ENCODE assay signal across 8 cellular contexts in genomic region chr15:68278345-68279217, GRCh38. TPM values are rescaled to one million over a fixed set of nuclear protein-coding genes. Genes with fewer than 3 reads are reported as not detected.
DNase-seq lines count a peak whose midpoint lies in the region; ATAC-seq and TF ChIP-seq lines count a peak whose summit lies in the region.

No MANE protein-coding gene starts in this region.

- H3K9me3 ChIP-seq in CD8-positive, alpha-beta memory T cell (ENCODE audit: low read length): no peaks in the 10 kb centered on the region
- no peaks in the 10 kb centered on the region for H3K9me3 ChIP-seq in left ventricle myocardium inferior (replicated peaks)

- no peaks in the 10 kb centered on the region for H3K36me3 ChIP-seq in CD8-positive, alpha-beta memory T cell (ENCODE audit: insufficient read depth, low read length)
- no peaks in the 10 kb centered on the region for H3K36me3 ChIP-seq in left ventricle myocardium inferior

- intact Hi-C loops in activated naive CD4-positive, alpha-beta T cell treated with anti-CD3 and anti-CD28 coated beads for 36 hours (cut with micrococcal nuclease): loop anchor here (1.0 to 5.0 kb wide), 3 partner anchors 48 to 736 kb away; partner anchors contain the start of genes MAP2K5 and RNU6-1
- intact Hi-C loops in left ventricle myocardium inferior (cut with micrococcal nuclease): no loop called here

- H3K4me1 Mint-ChIP-seq in CD8-positive, alpha-beta memory T cell: peaks cover 59 to 69% (median 65%) of the 10 kb centered on the region in 3 donors
- peaks cover 48% of the 10 kb centered on the region for H3K4me1 Mint-ChIP-seq in activated naive CD4-positive, alpha-beta T cell treated with anti-CD3 and anti-CD28 coated beads for 36 hours (ENCODE audit: low read depth)

- peak overlapping the region; percentile 89 for H3K27ac ChIP-seq in CD8-positive, alpha-beta memory T cell (ENCODE audit: low read depth, low read length)
- H3K27ac ChIP-seq in left ventricle myocardium inferior (replicated peaks): peak overlapping the region; percentile 99

- no peaks in the 10 kb centered on the region for H3K9me3 Mint-ChIP-seq in CD8-positive, alpha-beta memory T cell
- H3K9me3 Mint-ChIP-seq in activated naive CD4-positive, alpha-beta T cell treated with anti-CD3 and anti-CD28 coated beads for 36 hours: no peaks in the 10 kb centered on the region

- peak overlapping the region; percentile 85 for H3K4me3 ChIP-seq in CD8-positive, alpha-beta memory T cell (ENCODE audit: low read length)
- peak overlapping the region; percentile 74 for H3K4me3 ChIP-seq in left ventricle myocardium inferior
- peak overlapping the region; percentile 85 for H3K4me3 ChIP-seq in skeletal muscle cell (ENCODE audit: low read depth, low read length)

- H3K27me3 ChIP-seq in CD8-positive, alpha-beta memory T cell (ENCODE audit: insufficient read depth, low read length, poor library complexity, severe bottlenecking): no peaks in the 10 kb centered on the region
- no peaks in the 10 kb centered on the region for H3K27me3 ChIP-seq in left ventricle myocardium inferior (ENCODE audit: low read depth)

- ATAC-seq in GM21447 (IDR thresholded peaks at IDR 0.05; ENCODE audit: unreplicated experiment) (peak; percentile 44), HG03159 (IDR thresholded peaks at IDR 0.05; ENCODE audit: unreplicated experiment) (no peak), HG02798 (IDR thresholded peaks at IDR 0.05; ENCODE audit: poor library complexity, unreplicated experiment) (no peak)

- H3K4me3 Mint-ChIP-seq in CD8-positive, alpha-beta memory T cell: peak overlapping the region; percentile 83 to 96 (median 94)
- peak overlapping the region; percentile 97 for H3K4me3 Mint-ChIP-seq in activated naive CD4-positive, alpha-beta T cell treated with anti-CD3 and anti-CD28 coated beads for 36 hours

- H3K36me3 Mint-ChIP-seq in CD8-positive, alpha-beta memory T cell: peaks cover 0 to 28% (median 1%) of the 10 kb centered on the region in 3 donors
- H3K36me3 Mint-ChIP-seq in activated naive CD4-positive, alpha-beta T cell treated with anti-CD3 and anti-CD28 coated beads for 36 hours (ENCODE audit: low read depth): peaks cover 9% of the 10 kb centered on the region

- H3K4me1 ChIP-seq in CD8-positive, alpha-beta memory T cell (ENCODE audit: insufficient read depth, low read length): peaks cover 48% of the 10 kb centered on the region
- peaks cover 83% of the 10 kb centered on the region for H3K4me1 ChIP-seq in left ventricle myocardium inferior

- peak overlapping the region; percentile 95 to 100 (median 97) for H3K27ac Mint-ChIP-seq in CD8-positive, alpha-beta memory T cell
- peak overlapping the region; percentile 97 for H3K27ac Mint-ChIP-seq in activated naive CD4-positive, alpha-beta T cell treated with anti-CD3 and anti-CD28 coated beads for 36 hours

- CTCF ChIA-PET in CD8-positive, alpha-beta memory T cell (lab: Charles Lee): interaction anchor here (0.9 to 2.2 kb wide), 4 partner anchors 25 to 48 kb away, joined by 3 to 13 read pairs (median 7); no protein-coding TSS in a partner anchor
- CTCF ChIA-PET in activated naive CD4-positive, alpha-beta T cell treated with anti-CD3 and anti-CD28 coated beads for 36 hours (lab: Charles Lee): interaction anchor here (1.1 to 3.8 kb wide), 3 partner anchors 14 to 28 kb away, joined by 4 to 22 read pairs (median 8); no protein-coding TSS in a partner anchor

- H3K27me3 Mint-ChIP-seq in CD8-positive, alpha-beta memory T cell: no peaks in the 10 kb centered on the region
- H3K27me3 Mint-ChIP-seq in activated naive CD4-positive, alpha-beta T cell treated with anti-CD3 and anti-CD28 coated beads for 36 hours (ENCODE audit: low read depth): no peaks in the 10 kb centered on the region

- DNase-seq in CD8-positive, alpha-beta memory T cell: no peak
- peak; percentile 15 to 45 for DNase-seq in NCI-H187 (lab: John Stamatoyannopoulos, UW)
- peak; percentile 75 for DNase-seq in activated naive CD4-positive, alpha-beta T cell treated with anti-CD3 and anti-CD28 coated beads for 36 hours
- no peak for DNase-seq in left ventricle myocardium inferior
- DNase-seq in skeletal muscle cell (ENCODE audit: low read depth): no peak

- POLR2A ChIA-PET in CD8-positive, alpha-beta memory T cell (lab: Charles Lee): interaction anchor here (0.6 to 1.8 kb wide), 8 partner anchors 9 to 1213 kb away, joined by 3 to 11 read pairs (median 4); partner anchors contain the start of genes CLN6, MAP2K5 and SMAD3

- TF ChIP-seq CTCF in left ventricle myocardium inferior (IDR thresholded peaks at IDR 0.05; ENCODE audit: borderline replicate concordance): no peak

RNA-seq across cellular contexts. Expression of gene FEM1B, which starts 1.0 kb away (rescaled TPM):
- 10 to 100 TPM; 37.7 to 39.6 TPM for total RNA-seq in CD8-positive, alpha-beta memory T cell
- 16.9 TPM for polyA plus RNA-seq in CD8-positive, alpha-beta memory T cell
- total RNA-seq in activated naive CD4-positive, alpha-beta T cell treated with anti-CD3 and anti-CD28 coated beads for 36 hours: 10 to 100 TPM; 30.3 to 34.2 TPM
- total RNA-seq in left ventricle myocardium inferior: 46.7 TPM

RNA-seq across cellular contexts. Expression of gene CLN6, which starts 49.1 kb away (rescaled TPM):
- total RNA-seq in CD8-positive, alpha-beta memory T cell: 10 to 100 TPM; 69.1 to 73.8 TPM
- polyA plus RNA-seq in CD8-positive, alpha-beta memory T cell: 2.3 TPM
- 10 to 100 TPM; 30.5 to 34.2 TPM for total RNA-seq in activated naive CD4-positive, alpha-beta T cell treated with anti-CD3 and anti-CD28 coated beads for 36 hours
- 6.6 TPM for total RNA-seq in left ventricle myocardium inferior

Comparison
In these comparisons a context has a peak if more than half of its experiments do, and no peak if none do; other contexts are left out.
1. DNase-seq: peak in NCI-H187 (2 of 2) and activated naive CD4-positive, alpha-beta T cell treated with anti-CD3 and anti-CD28 coated beads for 36 hours (single experiment); none in CD8-positive, alpha-beta memory T cell (0 of 5), left ventricle myocardium inferior (single experiment) and skeletal muscle cell (single experiment).
2. Peak in every context shown above with its lines, with median percentiles within 50 percentile points of each other: H3K4me3 ChIP-seq.